In the genomic region with DNA sequence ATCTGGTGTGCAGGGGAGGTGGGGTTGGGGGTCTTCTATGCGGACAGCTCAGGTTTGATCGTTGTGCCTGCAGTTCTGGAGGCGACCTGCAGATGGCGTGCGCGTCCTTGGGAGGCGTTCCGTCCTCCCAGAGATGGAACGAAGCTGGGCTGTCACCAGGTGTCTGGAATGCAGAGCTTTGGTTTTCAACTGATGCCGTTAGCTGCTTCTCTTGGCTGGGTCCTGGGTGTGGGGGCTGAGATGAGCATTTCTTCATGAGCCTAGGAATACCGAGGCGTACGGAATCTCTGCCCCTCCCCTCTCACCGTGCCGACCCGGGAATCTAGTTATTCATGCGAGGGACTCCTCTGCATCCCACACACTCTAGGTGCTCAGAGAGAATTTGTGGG, we compare ENCODE assay signal across 8 cellular contexts.
A peak's percentile ranks its signal among the peaks of the same experiment; 100 is the strongest.
DNase-seq lines count a peak whose midpoint lies in the region; ATAC-seq and TF ChIP-seq lines count a peak whose summit lies in the region.

No MANE protein-coding gene starts in this region.

- H2AFZ ChIP-seq in OCI-LY1 (ENCODE audit: low read length): no peak overlapping the region

- peak; percentile 73 to 75 for ATAC-seq in stimulated activated naive B cell treated with anti-CD40 and anti-IgM and Interleukin-4, amounts not matched to agents 10 μg/mL and 1 μg/mL and 100 μg/mL, for 72 hours (replicated peaks)
- no peak for ATAC-seq in GM21723 (IDR thresholded peaks at IDR 0.05; ENCODE audit: unreplicated experiment)

- no peaks in the 10 kb centered on the region for H3K36me3 ChIP-seq in BE2C
- H3K36me3 ChIP-seq in OCI-LY1 (ENCODE audit: insufficient read depth, low read length): no peaks in the 10 kb centered on the region

- H3K27ac ChIP-seq in OCI-LY1 (ENCODE audit: low read depth, low read length, poor library complexity, severe bottlenecking): no peak overlapping the region

- H3K9me3 ChIP-seq in BE2C (no peaks in the 10 kb centered on the region), OCI-LY1 (ENCODE audit: low read length) (no peaks in the 10 kb centered on the region)

- no peaks in the 10 kb centered on the region for H3K9me2 ChIP-seq in OCI-LY1 (ENCODE audit: low read depth, low read length)

- H3K4me1 Mint-ChIP-seq in nephron: peaks cover 9% of the 10 kb centered on the region
- H3K4me1 Mint-ChIP-seq in stimulated activated naive B cell treated with anti-CD40 and anti-IgM and Interleukin-4, amounts not matched to agents 10 μg/mL and 1 μg/mL and 100 μg/mL, for 72 hours: peaks cover 4 to 13% of the 10 kb centered on the region in 2 donors

- no peak overlapping the region for H3K4me2 ChIP-seq in OCI-LY1 (ENCODE audit: low read length)

- TF ChIP-seq CTCF in BE2C (IDR thresholded peaks at IDR 0.05; ENCODE audit: low read depth, low read length) (peak; percentile 99), OCI-LY1 (IDR thresholded peaks at IDR 0.05; ENCODE audit: low read length) (peak; percentile 84), nephron (IDR thresholded peaks at IDR 0.05; ENCODE audit: unreplicated experiment in 3 of 3) (peak; percentile 93 to 95 (median 95))

- H3K27me3 ChIP-seq in BE2C (no peaks in the 10 kb centered on the region), OCI-LY1 (ENCODE audit: insufficient read depth, low read length) (no peaks in the 10 kb centered on the region)

- H4K20me1 ChIP-seq in OCI-LY1 (ENCODE audit: insufficient read depth, low read length): no peaks in the 10 kb centered on the region

- H3K79me2 ChIP-seq in OCI-LY1 (ENCODE audit: insufficient read depth, low read length): no peaks in the 10 kb centered on the region

- H3K9ac ChIP-seq in OCI-LY1 (ENCODE audit: low read length): no peak overlapping the region

- peaks cover 33% of the 10 kb centered on the region for H3K27me3 Mint-ChIP-seq in nephron (ENCODE audit: low read depth)
- peaks cover 13 to 27% of the 10 kb centered on the region in 2 donors for H3K27me3 Mint-ChIP-seq in stimulated activated naive B cell treated with anti-CD40 and anti-IgM and Interleukin-4, amounts not matched to agents 10 μg/mL and 1 μg/mL and 100 μg/mL, for 72 hours

- peak overlapping the region in 1 of 3 experiments; percentile 14 for H3K4me3 Mint-ChIP-seq in nephron
- H3K4me3 Mint-ChIP-seq in stimulated activated naive B cell treated with anti-CD40 and anti-IgM and Interleukin-4, amounts not matched to agents 10 μg/mL and 1 μg/mL and 100 μg/mL, for 72 hours: no peak overlapping the region

- DNase-seq in BE2C (peak; percentile 86), HCEC 1CT (peak; percentile 26), fibroblast of gingiva (ENCODE audit: low read depth) (peak; percentile 13)
- peak; percentile 75 for DNase-seq in activated T-cell treated with anti-CD3 and anti-CD28 coated beads, Interleukin-2, amount 50 U/mL, for 1 hour
- peak; percentile 50 for DNase-seq in stimulated activated naive B cell treated with anti-CD40 and anti-IgM and Interleukin-4, amounts not matched to agents 10 μg/mL and 1 μg/mL and 100 μg/mL, for 72 hours

- no peaks in the 10 kb centered on the region for H3K36me3 Mint-ChIP-seq in nephron (ENCODE audit: low read depth)
- H3K36me3 Mint-ChIP-seq in stimulated activated naive B cell treated with anti-CD40 and anti-IgM and Interleukin-4, amounts not matched to agents 10 μg/mL and 1 μg/mL and 100 μg/mL, for 72 hours: no peaks in the 10 kb centered on the region

- H3K4me1 ChIP-seq in BE2C: peaks cover 4% of the 10 kb centered on the region
- no peaks in the 10 kb centered on the region for H3K4me1 ChIP-seq in OCI-LY1 (ENCODE audit: insufficient read depth, low read length, severe bottlenecking)

- no peaks in the 10 kb centered on the region for H3K9me3 Mint-ChIP-seq in nephron
- no peaks in the 10 kb centered on the region for H3K9me3 Mint-ChIP-seq in stimulated activated naive B cell treated with anti-CD40 and anti-IgM and Interleukin-4, amounts not matched to agents 10 μg/mL and 1 μg/mL and 100 μg/mL, for 72 hours

- no peak overlapping the region for H3K4me3 ChIP-seq in BE2C (ENCODE audit: low read depth, low read length)
- no peak overlapping the region for H3K4me3 ChIP-seq in OCI-LY1 (ENCODE audit: low read depth, low read length, poor library complexity, severe bottlenecking)

- H3K27ac Mint-ChIP-seq in nephron: no peak overlapping the region
- no peak overlapping the region for H3K27ac Mint-ChIP-seq in stimulated activated naive B cell treated with anti-CD40 and anti-IgM and Interleukin-4, amounts not matched to agents 10 μg/mL and 1 μg/mL and 100 μg/mL, for 72 hours

- no peaks in the 10 kb centered on the region for H3F3A ChIP-seq in OCI-LY1 (ENCODE audit: insufficient read depth, low read length)

Comparison
In these comparisons a context has a peak if more than half of its experiments do, and no peak if none do; other contexts are left out.
1. DNase-seq: peak in every context shown above with its lines; median percentile 86 in BE2C; 75 in activated T-cell treated with anti-CD3 and anti-CD28 coated beads, Interleukin-2, amount 50 U/mL, for 1 hour; 50 in stimulated activated naive B cell treated with anti-CD40 and anti-IgM and Interleukin-4, amounts not matched to agents 10 μg/mL and 1 μg/mL and 100 μg/mL, for 72 hours; 26 in HCEC 1CT; 13 in fibroblast of gingiva.